Comparison of ENCODE assay signal across 26 cellular contexts in genomic region chr20:57568960-57569359, GRCh38. TPM values are rescaled to one million over a fixed set of nuclear protein-coding genes. Genes with fewer than 3 reads are reported as not detected.
"Had no signal": no experiment of that assay in that cellular context is flagged by ENCODE, and none has a peak within 500 bp of the region (broad histone marks: within the 10 kb centered on the region; RNA-seq: fewer than 3 reads in every experiment).

No MANE protein-coding gene starts in this region.

- H3K9me3 ChIP-seq: SK-N-SH had no signal

- H3K9ac ChIP-seq: SK-N-SH had no signal

- ATAC-seq: Panc1, PC-3 had no signal

- DNase-seq: KBM-7; MV-4-11; NCI-H1048; NCI-H1105; NCI-H1436 treated with DMSO at 0.1 percent for 48 hours; NCI-H1694; NCI-H187 treated with DMSO at 0.1 percent for 48 hours; NCI-H2029 treated with DMSO at 0.1 percent for 48 hours; NCI-H2107; NCI-H226; NCI-H446; NCI-H510A; NCI-H524 treated with DMSO at 0.1 percent for 48 hours; NCI-H82; NK-92 treated with Interleukin-12 subunit alpha and Interleukin-12 subunit beta, amount 100 ng/mL, for 24 hours; PC-3; SHP77; SK-N-SH; SW 1271 had no signal

- H3K4me2 ChIP-seq: SK-N-SH had no signal

- H3K27ac ChIP-seq: RWPE1 had no signal

RNA-seq across cellular contexts. Expression of gene PCK1, which starts 8.1 kb away (rescaled TPM):
- total RNA-seq: LHCN-M2, MCF 10A, PC-3 had no signal
- polyA plus RNA-seq: IgD-negative memory B cell, SK-N-SH had no signal

RNA-seq across cellular contexts. Expression of gene CTCFL, which starts 44.0 kb away (rescaled TPM):
- total RNA-seq: HT-29, LHCN-M2, MCF 10A, PC-3 had no signal
- polyA plus RNA-seq: IgD-negative memory B cell, SK-N-SH had no signal

RNA-seq across cellular contexts. Expression of gene ZBP1, which starts 51.3 kb away (rescaled TPM):
- total RNA-seq: LHCN-M2, MCF 10A, PC-3, SK-MEL-5 had no signal
- polyA plus RNA-seq: SK-N-SH had no signal
